Comparison of ENCODE assay signal across 1 cellular context in the genomic region with DNA sequence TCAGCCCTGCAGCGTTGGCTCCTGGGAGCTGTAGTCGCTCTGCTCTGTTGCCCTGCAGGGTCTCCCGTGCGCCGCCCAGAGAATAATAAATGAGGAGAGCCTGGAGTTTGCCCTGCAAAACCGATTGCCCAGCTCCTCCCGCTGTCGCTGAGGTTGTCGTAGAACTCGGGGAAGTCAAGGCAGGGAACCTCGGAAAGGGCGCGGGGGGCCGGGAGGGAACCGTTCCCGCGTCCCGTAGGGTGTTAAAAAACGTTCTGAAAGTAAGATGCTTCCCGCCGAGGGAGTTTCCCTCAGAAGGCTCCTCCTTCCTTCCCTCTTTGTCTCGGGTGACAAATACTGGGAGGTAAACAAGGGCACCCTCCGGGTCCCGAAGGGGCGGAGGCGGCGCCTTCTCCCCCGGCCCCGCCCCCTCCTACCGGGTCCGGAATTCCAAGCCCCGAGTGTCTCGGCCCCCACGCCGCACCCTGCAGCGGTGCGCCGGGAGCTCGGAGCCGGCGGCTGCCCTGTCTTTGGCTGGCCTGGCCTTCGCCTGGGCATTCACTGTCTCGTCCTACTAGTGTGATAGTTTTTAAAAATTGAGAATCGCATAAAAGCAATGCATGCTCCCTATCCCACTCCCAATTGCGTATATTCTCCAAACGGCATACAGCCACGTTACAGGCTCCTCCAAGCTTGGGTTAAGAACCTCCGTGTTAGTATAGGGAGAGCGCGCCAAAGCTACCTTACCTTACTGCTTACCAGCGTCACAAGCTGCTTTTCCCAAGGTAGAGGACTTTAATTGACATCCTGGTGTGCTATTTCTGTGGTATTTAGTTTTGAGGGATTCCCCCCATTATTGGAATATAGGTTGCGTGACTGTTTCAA.
A peak's percentile ranks its signal among the peaks of the same experiment; 100 is the strongest.
TF ChIP-seq lines count a peak whose summit lies in the region.

No MANE protein-coding gene starts in this region.

TF ChIP-seq in HepG2, 621 proteins besides CTCF, POLR2A, EP300 and RAD21 (continued from another document and continues in another):
- peak; percentile 35; the same call in 1 of the 2 replicates for TF ChIP-seq MAZ (IDR thresholded peaks at IDR 0.05; ENCODE audit: borderline replicate concordance, low read depth, low read length)
- TF ChIP-seq MAZ (CRISPR knock-in tag; IDR thresholded peaks at IDR 0.05; ENCODE audit: low read depth), result 0 out of 2 replicates have a peak, but pooled peaks have one; percentile 22
- TF ChIP-seq, protein P1, sequence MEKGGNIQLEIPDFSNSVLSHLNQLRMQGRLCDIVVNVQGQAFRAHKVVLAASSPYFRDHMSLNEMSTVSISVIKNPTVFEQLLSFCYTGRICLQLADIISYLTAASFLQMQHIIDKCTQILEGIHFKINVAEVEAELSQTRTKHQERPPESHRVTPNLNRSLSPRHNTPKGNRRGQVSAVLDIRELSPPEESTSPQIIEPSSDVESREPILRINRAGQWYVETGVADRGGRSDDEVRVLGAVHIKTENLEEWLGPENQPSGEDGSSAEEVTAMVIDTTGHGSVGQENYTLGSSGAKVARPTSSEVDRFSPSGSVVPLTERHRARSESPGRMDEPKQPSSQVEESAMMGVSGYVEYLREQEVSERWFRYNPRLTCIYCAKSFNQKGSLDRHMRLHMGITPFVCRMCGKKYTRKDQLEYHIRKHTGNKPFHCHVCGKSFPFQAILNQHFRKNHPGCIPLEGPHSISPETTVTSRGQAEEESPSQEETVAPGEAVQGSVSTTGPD (CRISPR knock-in tag; IDR thresholded peaks at IDR 0.05), result no peak
- TF ChIP-seq, protein P2, sequence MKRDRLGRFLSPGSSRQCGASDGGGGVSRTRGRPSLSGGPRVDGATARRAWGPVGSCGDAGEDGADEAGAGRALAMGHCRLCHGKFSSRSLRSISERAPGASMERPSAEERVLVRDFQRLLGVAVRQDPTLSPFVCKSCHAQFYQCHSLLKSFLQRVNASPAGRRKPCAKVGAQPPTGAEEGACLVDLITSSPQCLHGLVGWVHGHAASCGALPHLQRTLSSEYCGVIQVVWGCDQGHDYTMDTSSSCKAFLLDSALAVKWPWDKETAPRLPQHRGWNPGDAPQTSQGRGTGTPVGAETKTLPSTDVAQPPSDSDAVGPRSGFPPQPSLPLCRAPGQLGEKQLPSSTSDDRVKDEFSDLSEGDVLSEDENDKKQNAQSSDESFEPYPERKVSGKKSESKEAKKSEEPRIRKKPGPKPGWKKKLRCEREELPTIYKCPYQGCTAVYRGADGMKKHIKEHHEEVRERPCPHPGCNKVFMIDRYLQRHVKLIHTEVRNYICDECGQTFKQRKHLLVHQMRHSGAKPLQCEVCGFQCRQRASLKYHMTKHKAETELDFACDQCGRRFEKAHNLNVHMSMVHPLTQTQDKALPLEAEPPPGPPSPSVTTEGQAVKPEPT (CRISPR knock-in tag; IDR thresholded peaks at IDR 0.05; ENCODE audit: low read depth), result no peak
- no peak for TF ChIP-seq KLF13 (CRISPR knock-in tag; IDR thresholded peaks at IDR 0.05)
- TF ChIP-seq ZNF253 (CRISPR knock-in tag; IDR thresholded peaks at IDR 0.05; ENCODE audit: borderline replicate concordance), result no peak; the same call in 1 of the 2 replicates
- TF ChIP-seq RBM39 (IDR thresholded peaks at IDR 0.05; ENCODE audit: low read depth, low read length, poor library complexity, severe bottlenecking), result no peak
- TF ChIP-seq, protein P3, sequence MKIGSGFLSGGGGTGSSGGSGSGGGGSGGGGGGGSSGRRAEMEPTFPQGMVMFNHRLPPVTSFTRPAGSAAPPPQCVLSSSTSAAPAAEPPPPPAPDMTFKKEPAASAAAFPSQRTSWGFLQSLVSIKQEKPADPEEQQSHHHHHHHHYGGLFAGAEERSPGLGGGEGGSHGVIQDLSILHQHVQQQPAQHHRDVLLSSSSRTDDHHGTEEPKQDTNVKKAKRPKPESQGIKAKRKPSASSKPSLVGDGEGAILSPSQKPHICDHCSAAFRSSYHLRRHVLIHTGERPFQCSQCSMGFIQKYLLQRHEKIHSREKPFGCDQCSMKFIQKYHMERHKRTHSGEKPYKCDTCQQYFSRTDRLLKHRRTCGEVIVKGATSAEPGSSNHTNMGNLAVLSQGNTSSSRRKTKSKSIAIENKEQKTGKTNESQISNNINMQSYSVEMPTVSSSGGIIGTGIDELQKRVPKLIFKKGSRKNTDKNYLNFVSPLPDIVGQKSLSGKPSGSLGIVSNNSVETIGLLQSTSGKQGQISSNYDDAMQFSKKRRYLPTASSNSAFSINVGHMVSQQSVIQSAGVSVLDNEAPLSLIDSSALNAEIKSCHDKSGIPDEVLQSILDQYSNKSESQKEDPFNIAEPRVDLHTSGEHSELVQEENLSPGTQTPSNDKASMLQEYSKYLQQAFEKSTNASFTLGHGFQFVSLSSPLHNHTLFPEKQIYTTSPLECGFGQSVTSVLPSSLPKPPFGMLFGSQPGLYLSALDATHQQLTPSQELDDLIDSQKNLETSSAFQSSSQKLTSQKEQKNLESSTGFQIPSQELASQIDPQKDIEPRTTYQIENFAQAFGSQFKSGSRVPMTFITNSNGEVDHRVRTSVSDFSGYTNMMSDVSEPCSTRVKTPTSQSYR (CRISPR knock-in tag; IDR thresholded peaks at IDR 0.05; ENCODE audit: borderline replicate concordance), result no peak
- TF ChIP-seq ZNF331 (CRISPR knock-in tag; IDR thresholded peaks at IDR 0.05), result 0 out of 2 replicates have a peak, but pooled peaks have one; percentile 18
- TF ChIP-seq ZNF546 (CRISPR knock-in tag; conservative IDR thresholded peaks at IDR 0.05), result 0 out of 2 replicates have a peak, but pooled peaks have one; percentile 33
- TF ChIP-seq, protein P4, sequence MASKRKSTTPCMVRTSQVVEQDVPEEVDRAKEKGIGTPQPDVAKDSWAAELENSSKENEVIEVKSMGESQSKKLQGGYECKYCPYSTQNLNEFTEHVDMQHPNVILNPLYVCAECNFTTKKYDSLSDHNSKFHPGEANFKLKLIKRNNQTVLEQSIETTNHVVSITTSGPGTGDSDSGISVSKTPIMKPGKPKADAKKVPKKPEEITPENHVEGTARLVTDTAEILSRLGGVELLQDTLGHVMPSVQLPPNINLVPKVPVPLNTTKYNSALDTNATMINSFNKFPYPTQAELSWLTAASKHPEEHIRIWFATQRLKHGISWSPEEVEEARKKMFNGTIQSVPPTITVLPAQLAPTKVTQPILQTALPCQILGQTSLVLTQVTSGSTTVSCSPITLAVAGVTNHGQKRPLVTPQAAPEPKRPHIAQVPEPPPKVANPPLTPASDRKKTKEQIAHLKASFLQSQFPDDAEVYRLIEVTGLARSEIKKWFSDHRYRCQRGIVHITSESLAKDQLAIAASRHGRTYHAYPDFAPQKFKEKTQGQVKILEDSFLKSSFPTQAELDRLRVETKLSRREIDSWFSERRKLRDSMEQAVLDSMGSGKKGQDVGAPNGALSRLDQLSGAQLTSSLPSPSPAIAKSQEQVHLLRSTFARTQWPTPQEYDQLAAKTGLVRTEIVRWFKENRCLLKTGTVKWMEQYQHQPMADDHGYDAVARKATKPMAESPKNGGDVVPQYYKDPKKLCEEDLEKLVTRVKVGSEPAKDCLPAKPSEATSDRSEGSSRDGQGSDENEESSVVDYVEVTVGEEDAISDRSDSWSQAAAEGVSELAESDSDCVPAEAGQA (IDR thresholded peaks at IDR 0.05; ENCODE audit: low read depth), result no peak
- TF ChIP-seq, protein P4 (CRISPR knock-in tag; IDR thresholded peaks at IDR 0.05; ENCODE audit: borderline replicate concordance), result no peak
- TF ChIP-seq, protein P5, sequence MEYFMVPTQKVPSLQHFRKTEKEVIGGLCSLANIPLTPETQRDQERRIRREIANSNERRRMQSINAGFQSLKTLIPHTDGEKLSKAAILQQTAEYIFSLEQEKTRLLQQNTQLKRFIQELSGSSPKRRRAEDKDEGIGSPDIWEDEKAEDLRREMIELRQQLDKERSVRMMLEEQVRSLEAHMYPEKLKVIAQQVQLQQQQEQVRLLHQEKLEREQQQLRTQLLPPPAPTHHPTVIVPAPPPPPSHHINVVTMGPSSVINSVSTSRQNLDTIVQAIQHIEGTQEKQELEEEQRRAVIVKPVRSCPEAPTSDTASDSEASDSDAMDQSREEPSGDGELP (IDR thresholded peaks at IDR 0.05; ENCODE audit: borderline replicate concordance, low read depth), result no peak
- peak; percentile 76 for TF ChIP-seq AGO2 (optimal IDR thresholded peaks at IDR 0.05; ENCODE audit: low read depth, low read length)
- no peak for TF ChIP-seq ZSCAN29 (CRISPR knock-in tag; conservative IDR thresholded peaks at IDR 0.05)
- TF ChIP-seq, protein P6, sequence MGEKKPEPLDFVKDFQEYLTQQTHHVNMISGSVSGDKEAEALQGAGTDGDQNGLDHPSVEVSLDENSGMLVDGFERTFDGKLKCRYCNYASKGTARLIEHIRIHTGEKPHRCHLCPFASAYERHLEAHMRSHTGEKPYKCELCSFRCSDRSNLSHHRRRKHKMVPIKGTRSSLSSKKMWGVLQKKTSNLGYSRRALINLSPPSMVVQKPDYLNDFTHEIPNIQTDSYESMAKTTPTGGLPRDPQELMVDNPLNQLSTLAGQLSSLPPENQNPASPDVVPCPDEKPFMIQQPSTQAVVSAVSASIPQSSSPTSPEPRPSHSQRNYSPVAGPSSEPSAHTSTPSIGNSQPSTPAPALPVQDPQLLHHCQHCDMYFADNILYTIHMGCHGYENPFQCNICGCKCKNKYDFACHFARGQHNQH (CRISPR knock-in tag; IDR thresholded peaks at IDR 0.05), result no peak
- peak; percentile 51; the same call in 1 of the 2 replicates for TF ChIP-seq ZNF547 (CRISPR knock-in tag; IDR thresholded peaks at IDR 0.05)
- TF ChIP-seq ZNF20 (CRISPR knock-in tag; IDR thresholded peaks at IDR 0.05), result no peak
- no peak for TF ChIP-seq ZNF773 (CRISPR knock-in tag; IDR thresholded peaks at IDR 0.05; ENCODE audit: borderline replicate concordance)
- 0 out of 2 replicates have a peak, but pooled peaks have one; percentile 3 for TF ChIP-seq SRF (IDR thresholded peaks at IDR 0.05; ENCODE audit: low read depth, low read length)
- TF ChIP-seq, protein P7, sequence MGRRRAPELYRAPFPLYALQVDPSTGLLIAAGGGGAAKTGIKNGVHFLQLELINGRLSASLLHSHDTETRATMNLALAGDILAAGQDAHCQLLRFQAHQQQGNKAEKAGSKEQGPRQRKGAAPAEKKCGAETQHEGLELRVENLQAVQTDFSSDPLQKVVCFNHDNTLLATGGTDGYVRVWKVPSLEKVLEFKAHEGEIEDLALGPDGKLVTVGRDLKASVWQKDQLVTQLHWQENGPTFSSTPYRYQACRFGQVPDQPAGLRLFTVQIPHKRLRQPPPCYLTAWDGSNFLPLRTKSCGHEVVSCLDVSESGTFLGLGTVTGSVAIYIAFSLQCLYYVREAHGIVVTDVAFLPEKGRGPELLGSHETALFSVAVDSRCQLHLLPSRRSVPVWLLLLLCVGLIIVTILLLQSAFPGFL (CRISPR knock-in tag; IDR thresholded peaks at IDR 0.05), result no peak
- no peak for TF ChIP-seq GATA4 (IDR thresholded peaks at IDR 0.05; ENCODE audit: borderline replicate concordance, low read depth)
- no peak for TF ChIP-seq SMC3 (IDR thresholded peaks at IDR 0.05; ENCODE audit: low read length)
- 0 out of 2 replicates have a peak, but pooled peaks have one; percentile 10 for TF ChIP-seq THAP11 (CRISPR knock-in tag; IDR thresholded peaks at IDR 0.05)
- TF ChIP-seq, protein P8, sequence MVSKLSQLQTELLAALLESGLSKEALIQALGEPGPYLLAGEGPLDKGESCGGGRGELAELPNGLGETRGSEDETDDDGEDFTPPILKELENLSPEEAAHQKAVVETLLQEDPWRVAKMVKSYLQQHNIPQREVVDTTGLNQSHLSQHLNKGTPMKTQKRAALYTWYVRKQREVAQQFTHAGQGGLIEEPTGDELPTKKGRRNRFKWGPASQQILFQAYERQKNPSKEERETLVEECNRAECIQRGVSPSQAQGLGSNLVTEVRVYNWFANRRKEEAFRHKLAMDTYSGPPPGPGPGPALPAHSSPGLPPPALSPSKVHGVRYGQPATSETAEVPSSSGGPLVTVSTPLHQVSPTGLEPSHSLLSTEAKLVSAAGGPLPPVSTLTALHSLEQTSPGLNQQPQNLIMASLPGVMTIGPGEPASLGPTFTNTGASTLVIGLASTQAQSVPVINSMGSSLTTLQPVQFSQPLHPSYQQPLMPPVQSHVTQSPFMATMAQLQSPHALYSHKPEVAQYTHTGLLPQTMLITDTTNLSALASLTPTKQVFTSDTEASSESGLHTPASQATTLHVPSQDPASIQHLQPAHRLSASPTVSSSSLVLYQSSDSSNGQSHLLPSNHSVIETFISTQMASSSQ (IDR thresholded peaks at IDR 0.05; ENCODE audit: low read depth), result no peak
- TF ChIP-seq, protein P8 (CRISPR knock-in tag; IDR thresholded peaks at IDR 0.05; ENCODE audit: borderline replicate concordance), result no peak
- TF ChIP-seq RNF2 (conservative IDR thresholded peaks at IDR 0.05; ENCODE audit: low read depth), result no peak
- TF ChIP-seq, protein P9, sequence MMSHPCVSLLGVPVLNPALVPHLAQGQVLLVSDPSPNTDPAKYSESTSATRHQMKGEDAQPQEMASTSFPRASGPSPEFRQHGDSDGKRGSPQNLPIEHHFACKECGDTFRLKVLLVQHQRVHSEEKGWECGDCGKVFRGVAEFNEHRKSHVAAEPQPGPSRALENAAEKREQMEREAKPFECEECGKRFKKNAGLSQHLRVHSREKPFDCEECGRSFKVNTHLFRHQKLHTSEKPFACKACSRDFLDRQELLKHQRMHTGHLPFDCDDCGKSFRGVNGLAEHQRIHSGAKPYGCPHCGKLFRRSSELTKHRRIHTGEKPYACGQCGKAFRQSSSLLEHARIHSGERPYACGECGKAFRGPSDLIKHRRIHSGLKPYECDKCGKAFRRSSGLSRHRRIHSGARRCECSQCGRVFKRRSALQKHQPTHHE (CRISPR knock-in tag; IDR thresholded peaks at IDR 0.05; ENCODE audit: borderline replicate concordance), result no peak
- no peak for TF ChIP-seq ZFP36 (IDR thresholded peaks at IDR 0.05; ENCODE audit: borderline replicate concordance, low read depth, low read length, partially characterized antibody)
- no peak for TF ChIP-seq ZNF34 (CRISPR knock-in tag; IDR thresholded peaks at IDR 0.05; ENCODE audit: borderline replicate concordance)
- no peak for TF ChIP-seq TOPORS (CRISPR knock-in tag; IDR thresholded peaks at IDR 0.05)
